In genomic region chr12:108856428-108857157, GRCh38 we compare ENCODE assay signal across 8 cellular contexts. TPM values are rescaled to one million over a fixed set of nuclear protein-coding genes. Genes with fewer than 3 reads are reported as not detected.
DNase-seq lines count a peak whose midpoint lies in the region; ATAC-seq and TF ChIP-seq lines count a peak whose summit lies in the region.

No MANE protein-coding gene starts in this region.

- DNase-seq in GM06990 (ENCODE audit: extremely low read depth, insufficient read length) (peak; percentile 64), HCT116 (ENCODE audit: low read depth, low spot score) (no peak), NCI-H226 (peak; percentile 53), activated T-cell treated with anti-CD3 and anti-CD28 coated beads for 48 hours (ENCODE audit: low read depth) (peak; percentile 52), substantia nigra (lab: John Stamatoyannopoulos, UW) (peak in 31 of 49 donors; percentile 20 to 69 (median 41)), GDM1 (lab: John Stamatoyannopoulos, UW) (no peak)

- H3K36me3 ChIP-seq in GM06990 (ENCODE audit: control insufficient read depth, insufficient read depth, low read length): no peaks in the 10 kb centered on the region; the same call in 1 of the 2 replicates
- peaks cover 1 to 19% of the 10 kb centered on the region in 2 experiments; a peak in 3 of 4 replicates for H3K36me3 ChIP-seq in HCT116 (ENCODE audit: control insufficient read depth in 1 of 2, insufficient read depth in 2 of 2, low read length in 2 of 2)

- peaks cover 50 to 73% of the 10 kb centered on the region in 2 experiments for H3K4me1 ChIP-seq in HCT116 (ENCODE audit: control insufficient read depth in 1 of 2, insufficient read depth in 2 of 2, low read length in 2 of 2)

- RAD21 ChIA-PET in HCT116 (lab: Charles Lee; ENCODE audit: low non-redundant PET in 1 of 2, low total read pairs in 2 of 2, uncharacterized antibody in 2 of 2, unreplicated experiment in 2 of 2): no interaction called here

- ATAC-seq in HCT116 (peak; percentile 17), esophagus mucosa (peak; percentile 73)

- H3K9me3 ChIP-seq in HCT116 (ENCODE audit: control insufficient read depth in 1 of 2, insufficient read depth in 1 of 2, low read depth in 1 of 2, low read length in 2 of 2): no peaks in the 10 kb centered on the region

- H4K20me1 ChIP-seq in HCT116 (ENCODE audit: insufficient read depth): no peaks in the 10 kb centered on the region

- H3K79me2 ChIP-seq in HCT116 (ENCODE audit: insufficient read depth, low read length): peaks cover 55% of the 10 kb centered on the region

- H3K4me3 Mint-ChIP-seq in nephron: peak overlapping the region; percentile 91 to 95 (median 94)

- no peak overlapping the region for H2AFZ ChIP-seq in HCT116 (ENCODE audit: low read depth, low read length, poor library complexity, severe bottlenecking)

- H3K4me2 ChIP-seq in HCT116 (ENCODE audit: low read length): peak overlapping the region; percentile 86

- intact Hi-C loops in HCT116 (cut with micrococcal nuclease): loop anchor here (2.0 kb wide), 1 partner anchor 294 kb away; the partner anchor contains the start of gene ISCU

- CTCF ChIA-PET in HCT116 (lab: Charles Lee): no interaction called here

- H3K9me3 Mint-ChIP-seq in nephron: no peaks in the 10 kb centered on the region

- TF ChIP-seq POLR2A in HCT116 (IDR thresholded peaks at IDR 0.05; ENCODE audit: borderline replicate concordance, extremely low read depth, insufficient read depth, insufficient read length): no peak

- H3K27ac ChIP-seq in HCT116 (ENCODE audit: low read depth, low read length): peak overlapping the region; percentile 92
- peak overlapping the region; percentile 88 for H3K27ac ChIP-seq in substantia nigra (ENCODE audit: low read depth, low read length, poor library complexity, severe bottlenecking)

- H3K9ac ChIP-seq in HCT116 (ENCODE audit: low read length): peak overlapping the region; percentile 99

- no peak for TF ChIP-seq CTCF in GM06990 (IDR thresholded peaks at IDR 0.05; ENCODE audit: insufficient read depth, low read length, poor library complexity, severe bottlenecking)
- TF ChIP-seq CTCF in HCT116 (IDR thresholded peaks at IDR 0.05 in 2 of 3, conservative IDR thresholded peaks at IDR 0.05 in 1 of 3; ENCODE audit: borderline replicate concordance in 1 of 3, insufficient read depth in 1 of 3, low read depth in 2 of 3, low read length in 2 of 3): no peak
- no peak for TF ChIP-seq CTCF in nephron (IDR thresholded peaks at IDR 0.05; ENCODE audit: unreplicated experiment in 3 of 3)

- no peak for TF ChIP-seq RAD21 in HCT116 (IDR thresholded peaks at IDR 0.05; ENCODE audit: low read depth)

- H3K36me3 Mint-ChIP-seq in nephron (ENCODE audit: low read depth): peaks cover 27% of the 10 kb centered on the region

- peaks cover 53% of the 10 kb centered on the region for H3K4me1 Mint-ChIP-seq in nephron

- POLR2A ChIA-PET in HCT116 (lab: Charles Lee): interaction anchor here (1.1 to 1.3 kb wide), 2 partner anchors 18 to 35 kb away, joined by 4 to 5 read pairs; no protein-coding TSS in a partner anchor

- no peaks in the 10 kb centered on the region for H3K9me2 ChIP-seq in HCT116 (ENCODE audit: insufficient read depth)

- H3K27me3 Mint-ChIP-seq in nephron (ENCODE audit: low read depth): peaks cover 3% of the 10 kb centered on the region

- H3K4me3 ChIP-seq in GM06990 (replicated peaks; ENCODE audit: low read depth, low read length): peak overlapping the region; percentile 93
- peak overlapping the region; percentile 86 to 99 for H3K4me3 ChIP-seq in HCT116 (replicated peaks in 1 of 2; ENCODE audit: low read depth in 1 of 2, low read length in 2 of 2)

- H3K27me3 ChIP-seq in GM06990 (replicated peaks; ENCODE audit: control insufficient read depth, insufficient read depth, low read length) (no peaks in the 10 kb centered on the region), HCT116 (ENCODE audit: insufficient read depth, low read length) (no peaks in the 10 kb centered on the region)

- no TSS peak for BruUV-seq in HCT116 (replicated peaks; lab: Mats Ljungman, UMichigan)

- peak overlapping the region; percentile 89 to 95 (median 94) for H3K27ac Mint-ChIP-seq in nephron

TF ChIP-seq in HCT116, 20 proteins besides CTCF, POLR2A, EP300 and RAD21:
- TF ChIP-seq POLR2AphosphoS5 (IDR thresholded peaks at IDR 0.05; ENCODE audit: low read depth, low read length) (peak; percentile 56), EZH2phosphoT487 (IDR thresholded peaks at IDR 0.05; ENCODE audit: borderline replicate concordance) (no peak)

RNA-seq across cellular contexts. Expression of gene SSH1, which starts 0.8 kb away (rescaled TPM):
- total RNA-seq in HCT116 (2021; ENCODE audit: unreplicated experiment) (83.3 TPM), esophagus mucosa (16.0 TPM)
- 35.7 and 37.1 TPM in 2 replicates for polyA plus RNA-seq in HCT116 (2012)

RNA-seq across cellular contexts. Expression of gene DAO, which starts 23.3 kb away (rescaled TPM):
- not detected for total RNA-seq in HCT116 (2021; ENCODE audit: unreplicated experiment)
- not detected in 2 replicates for polyA plus RNA-seq in HCT116 (2012)
- not detected for total RNA-seq in esophagus mucosa

Comparison
In these comparisons a context has a peak if more than half of its experiments do, and no peak if none do; other contexts are left out.
1. DNase-seq: peak in GM06990 (single experiment), NCI-H226 (single experiment), activated T-cell treated with anti-CD3 and anti-CD28 coated beads for 48 hours (single experiment) and substantia nigra (31 of 49); none in HCT116 (single experiment) and GDM1 (single experiment).